ENCODE assay signal across 8 cellular contexts in genomic region chr15:60423540-60423939, GRCh38. TPM values are rescaled to one million over a fixed set of nuclear protein-coding genes. Genes with fewer than 3 reads are reported as not detected.
A peak's percentile ranks its signal among the peaks of the same experiment; 100 is the strongest.
DNase-seq lines count a peak whose midpoint lies in the region; ATAC-seq, FAIRE-seq and TF ChIP-seq lines count a peak whose summit lies in the region.

No MANE protein-coding gene starts in this region.

- no peak overlapping the region for H3K4me2 ChIP-seq in parathyroid adenoma (ENCODE audit: low read length)

- ATAC-seq in HG03457 (IDR thresholded peaks at IDR 0.05; ENCODE audit: unreplicated experiment) (no peak), HG03354 (IDR thresholded peaks at IDR 0.05; ENCODE audit: poor library complexity, severe bottlenecking, unreplicated experiment) (no peak)

- H2AFZ ChIP-seq in parathyroid adenoma: no peak overlapping the region

- peak; percentile 82 for FAIRE-seq in endometrium (lab: Jason Lieb, UNC)

- TF ChIP-seq CTCF in parathyroid adenoma (IDR thresholded peaks at IDR 0.05) (no peak), vagina (IDR thresholded peaks at IDR 0.05) (no peak)

- no peak for TF ChIP-seq POLR2A in vagina (IDR thresholded peaks at IDR 0.05)

- no peaks in the 10 kb centered on the region for H3K27me3 ChIP-seq in NT2/D1 (ENCODE audit: insufficient read depth, insufficient read length)
- no peaks in the 10 kb centered on the region for H3K27me3 ChIP-seq in parathyroid adenoma (ENCODE audit: control insufficient read depth, insufficient read depth, low read length)
- no peaks in the 10 kb centered on the region for H3K27me3 ChIP-seq in vagina

- no peaks in the 10 kb centered on the region for H3K79me2 ChIP-seq in parathyroid adenoma

- H3K9me3 ChIP-seq in NT2/D1 (ENCODE audit: insufficient read depth, low read length) (no peaks in the 10 kb centered on the region), parathyroid adenoma (ENCODE audit: control insufficient read depth, low read length) (no peaks in the 10 kb centered on the region), vagina (no peaks in the 10 kb centered on the region)

- H3K4me3 ChIP-seq in NT2/D1 (ENCODE audit: insufficient read length, low read depth): no peak overlapping the region
- H3K4me3 ChIP-seq in parathyroid adenoma (ENCODE audit: low read depth, low read length): no peak overlapping the region
- no peak overlapping the region for H3K4me3 ChIP-seq in vagina

- peak overlapping the region; percentile 29 for H3K27ac ChIP-seq in parathyroid adenoma
- H3K27ac ChIP-seq in vagina: no peak overlapping the region

- peak; percentile 42 for DNase-seq in ELF-1 (ENCODE audit: low read depth, low spot score)
- peak; percentile 60 for DNase-seq in NT2/D1 (ENCODE audit: low read depth, low spot score)
- DNase-seq in vagina (ENCODE audit: extremely low spot score in 2 of 2): no peak
- DNase-seq in NCI-H128 (lab: John Stamatoyannopoulos, UW; ENCODE audit: unreplicated experiment): no peak

- H3K36me3 ChIP-seq in NT2/D1 (ENCODE audit: insufficient read depth, insufficient read length, low read length): peaks cover 27% of the 10 kb centered on the region
- H3K36me3 ChIP-seq in parathyroid adenoma (ENCODE audit: control insufficient read depth, insufficient read depth, low read length): peaks cover 3% of the 10 kb centered on the region
- no peaks in the 10 kb centered on the region for H3K36me3 ChIP-seq in vagina

- H3K9ac ChIP-seq in NT2/D1 (ENCODE audit: insufficient read length, low read depth) (no peak overlapping the region), parathyroid adenoma (no peak overlapping the region)

- H3K4me1 ChIP-seq in NT2/D1 (ENCODE audit: insufficient read depth, insufficient read length): no peaks in the 10 kb centered on the region
- H3K4me1 ChIP-seq in parathyroid adenoma: peaks cover 3% of the 10 kb centered on the region
- peaks cover 20% of the 10 kb centered on the region for H3K4me1 ChIP-seq in vagina

- intact Hi-C loops in vagina (cut with DNase I): no loop called here

RNA-seq across cellular contexts. Expression of gene ANXA2, which starts 25.8 kb away (rescaled TPM):
- total RNA-seq in vagina: 1,230 TPM

RNA-seq across cellular contexts. Expression of gene ICE2, which starts 55.4 kb away (rescaled TPM):
- 25.0 TPM for total RNA-seq in vagina

Comparison
In these comparisons a context has a peak if more than half of its experiments do, and no peak if none do; other contexts are left out.
1. DNase-seq: peak in ELF-1 (single experiment) and NT2/D1 (single experiment); none in vagina (0 of 2) and NCI-H128 (single experiment).